18 cellular contexts compared by ENCODE assay signal in the genomic region with DNA sequence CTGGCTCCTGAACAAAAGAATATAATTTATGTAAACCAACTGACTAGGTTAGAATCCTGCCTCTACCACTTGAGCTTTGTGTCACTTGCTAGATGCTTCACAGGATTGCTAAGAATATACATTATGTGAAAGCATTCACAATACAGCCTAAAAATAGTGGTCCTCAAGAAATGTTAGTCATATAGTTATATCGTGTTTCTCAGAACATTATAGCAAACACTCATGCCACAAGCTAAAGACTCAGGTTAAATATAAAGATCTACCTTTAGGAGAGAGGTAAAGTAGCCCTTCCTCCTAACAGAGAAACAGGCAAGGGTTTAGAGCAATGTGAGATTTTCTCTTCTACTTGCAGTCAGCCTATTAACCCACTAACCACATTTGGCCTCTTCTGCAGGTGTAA. TPM values are rescaled to one million over a fixed set of nuclear protein-coding genes. Genes with fewer than 3 reads are reported as not detected.
DNase-seq lines count a peak whose midpoint lies in the region; ATAC-seq lines count a peak whose summit lies in the region.
"Had no signal": no experiment of that assay in that cellular context is flagged by ENCODE, and none has a peak within 500 bp of the region (broad histone marks: within the 10 kb centered on the region; RNA-seq: fewer than 3 reads in every experiment).

No MANE protein-coding gene starts in this region.

- DNase-seq in left colon (no peak), T1000 (lab: John Stamatoyannopoulos, UW) (no peak), NCI-H1930 (lab: John Stamatoyannopoulos, UW) (no peak)
- DNase-seq: ACHN; C1 segment of cervical spinal cord; CD8-positive, alpha-beta memory T cell; KG1; MV-4-11; NCI-H187; NCI-H446; NCI-H526 treated with DMSO at 0.1 percent for 48 hours; SJCRH30 had no signal

- ATAC-seq in GM21360 (IDR thresholded peaks at IDR 0.05; ENCODE audit: unreplicated experiment) (peak; percentile 75), HG02870 (IDR thresholded peaks at IDR 0.05; ENCODE audit: unreplicated experiment) (peak; percentile 82), HG03565 (IDR thresholded peaks at IDR 0.05; ENCODE audit: unreplicated experiment) (peak; percentile 76), left colon (no peak), GM21447 (IDR thresholded peaks at IDR 0.05; ENCODE audit: unreplicated experiment) (no peak)
- ATAC-seq: Panc1 had no signal

- intact Hi-C loops in left colon (cut with DNase I, micrococcal nuclease), result no loop called here

RNA-seq across cellular contexts. Expression of gene ALDH8A1, which starts 17.8 kb away (rescaled TPM):
- under 1 TPM; 0.55 to 0.56 TPM for total RNA-seq in left colon
- total RNA-seq: HT-29 had no signal

Comparison
In these comparisons a context has a peak if more than half of its experiments do, and no peak if none do; other contexts are left out.
1. ATAC-seq: peak in GM21360 (single experiment), HG02870 (single experiment) and HG03565 (single experiment); none in left colon (single experiment) and GM21447 (single experiment).